Comparison of ENCODE assay signal across 1 cellular context in the genomic region with DNA sequence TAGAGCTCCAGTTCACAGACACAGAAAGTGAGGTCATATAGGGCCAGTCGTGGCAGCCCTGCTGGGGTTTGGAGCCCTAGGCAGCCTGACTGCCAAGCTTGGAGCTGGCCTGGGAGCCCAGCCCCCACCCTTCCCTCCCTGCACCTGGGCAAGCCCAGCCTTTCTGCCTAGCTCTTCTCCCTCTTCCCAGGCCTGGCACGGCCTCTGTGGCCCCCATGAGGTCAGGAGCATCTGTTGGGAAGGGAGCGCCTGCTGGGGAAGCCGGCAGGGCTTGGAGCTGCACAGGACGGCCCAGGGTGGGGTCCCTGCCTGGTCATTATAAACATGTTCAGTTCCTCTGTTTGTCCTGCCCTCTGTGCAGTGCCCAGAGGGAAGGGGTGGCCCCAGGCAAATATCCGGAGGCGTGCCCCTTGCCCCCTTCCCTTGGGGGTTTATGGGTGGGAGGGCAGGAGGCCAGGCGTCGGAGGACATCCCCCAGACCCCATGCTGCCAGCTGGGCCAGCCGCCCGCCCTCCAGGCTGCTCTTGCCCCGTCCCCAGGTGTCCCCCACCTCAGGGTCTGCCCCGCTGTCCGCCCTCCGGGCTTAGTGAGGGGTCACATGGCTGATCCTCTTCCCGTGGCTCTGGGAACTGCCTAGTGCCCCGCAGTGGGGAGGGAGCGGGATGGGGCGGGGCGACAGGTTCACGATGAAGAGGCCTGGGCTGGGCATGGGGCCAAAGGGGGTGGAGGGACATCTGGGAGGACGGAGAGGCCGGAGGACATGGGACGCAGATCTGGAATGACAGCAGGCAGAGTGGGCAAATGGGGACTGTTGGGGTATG.
TF ChIP-seq lines count a peak whose summit lies in the region.

No MANE protein-coding gene starts in this region.

TF ChIP-seq in GM23338, 12 proteins besides CTCF, POLR2A, EP300 and RAD21 (continued from another document):
- TF ChIP-seq ETS1 (IDR thresholded peaks at IDR 0.05) (no peak), REST (IDR thresholded peaks at IDR 0.05; ENCODE audit: unreplicated experiment) (no peak), NANOG (IDR thresholded peaks at IDR 0.05; ENCODE audit: borderline replicate concordance) (no peak), JUNB (IDR thresholded peaks at IDR 0.05; ENCODE audit: unreplicated experiment) (no peak), ZNF331 (CRISPR knock-in tag; IDR thresholded peaks at IDR 0.05; ENCODE audit: low read depth) (no peak)
